20 cellular contexts compared by ENCODE assay signal in the genomic region with DNA sequence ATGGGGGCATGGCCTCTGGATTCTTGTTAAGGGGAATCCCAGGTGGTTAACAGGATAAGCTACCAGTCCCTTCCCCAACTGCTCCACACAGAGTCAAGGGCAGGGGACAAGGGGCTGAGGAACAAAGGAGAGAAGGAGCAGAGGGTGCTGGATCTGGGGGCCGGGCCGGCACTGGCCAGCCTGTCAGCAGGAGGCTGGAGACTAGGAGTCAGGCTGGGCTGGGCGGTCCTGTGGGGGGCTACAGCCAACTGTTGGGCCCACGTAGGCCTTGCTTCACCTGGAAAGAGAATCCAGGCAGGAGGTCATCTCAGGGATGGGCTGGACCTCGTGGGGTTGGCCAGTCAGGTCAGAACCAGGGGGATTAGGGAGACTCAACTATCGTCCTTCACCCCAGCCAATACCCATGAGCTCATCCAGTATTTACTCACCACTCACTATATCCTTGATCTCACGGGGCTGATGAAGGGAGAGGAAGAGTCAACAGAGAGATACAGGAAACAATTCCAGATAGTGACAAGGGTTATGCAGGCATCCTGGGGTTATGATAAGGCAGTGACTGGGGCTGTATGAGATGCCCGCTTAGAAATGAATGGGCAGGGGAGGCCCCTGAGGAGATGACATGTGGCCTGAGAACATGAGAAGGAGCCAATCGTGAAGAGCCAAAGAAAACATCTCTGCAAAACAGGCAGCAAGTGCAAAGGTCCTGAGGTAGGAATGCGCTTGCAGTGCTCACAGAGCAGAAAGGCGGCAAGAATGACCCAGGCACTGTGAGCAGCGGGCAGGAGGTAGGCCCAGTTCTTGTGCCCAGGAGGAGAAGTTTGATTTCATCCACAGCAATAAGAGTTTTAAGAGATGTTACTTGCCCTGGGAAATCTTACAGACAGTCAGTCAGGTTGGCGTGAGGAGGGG. TPM values are rescaled to one million over a fixed set of nuclear protein-coding genes. Genes with fewer than 3 reads are reported as not detected.
DNase-seq lines count a peak whose midpoint lies in the region; ATAC-seq and TF ChIP-seq lines count a peak whose summit lies in the region.
"Had no signal": no experiment of that assay in that cellular context is flagged by ENCODE, and none has a peak within 500 bp of the region (broad histone marks: within the 10 kb centered on the region; RNA-seq: fewer than 3 reads in every experiment).

No MANE protein-coding gene starts in this region.

- no peaks in the 10 kb centered on the region for H3K27me3 Mint-ChIP-seq in T-helper 1 cell treated with Interleukin-12 subunit alpha and Interleukin-12 subunit beta and Interleukin-4 antibody, amounts not matched to agents 30 μg/mL and 1 μg/mL, for 36 hours (ENCODE audit: low read depth)
- no peaks in the 10 kb centered on the region for H3K27me3 Mint-ChIP-seq in endodermal cell (ENCODE audit: insufficient read depth)

- H3K27me3 ChIP-seq in RWPE2 (ENCODE audit: insufficient read depth, poor library complexity, severe bottlenecking) (no peaks in the 10 kb centered on the region), endodermal cell (ENCODE audit: control insufficient read depth, insufficient read depth, low read length, poor library complexity, severe bottlenecking) (no peaks in the 10 kb centered on the region), smooth muscle cell (ENCODE audit: low read depth) (no peaks in the 10 kb centered on the region)
- H3K27me3 ChIP-seq: esophagus squamous epithelium, upper lobe of left lung had no signal

- no peak for ATAC-seq in RWPE2 (ENCODE audit: low read depth)
- no peak for ATAC-seq in GM19023 (IDR thresholded peaks at IDR 0.05; ENCODE audit: unreplicated experiment)
- ATAC-seq: activated T-cell treated with anti-CD3 and anti-CD28 coated beads, Interleukin-2, amount 50 U/mL, for 72 hours; Right ventricle myocardium inferior had no signal

- H3K9ac ChIP-seq in endodermal cell (ENCODE audit: extremely low read depth, low read length, poor library complexity, severe bottlenecking) (no peak overlapping the region), smooth muscle cell (ENCODE audit: low read depth) (peak overlapping the region; percentile 39)
- H3K9ac ChIP-seq: parathyroid adenoma had no signal

- H3K4me1 ChIP-seq in RWPE2 (ENCODE audit: insufficient read depth, poor library complexity, severe bottlenecking) (peaks cover 43% of the 10 kb centered on the region), endodermal cell (ENCODE audit: control insufficient read depth, insufficient read depth, low read length) (peaks cover 3% of the 10 kb centered on the region), smooth muscle cell (ENCODE audit: low read depth) (peaks cover 5% of the 10 kb centered on the region)
- H3K4me1 ChIP-seq: parathyroid adenoma had no signal

- peaks cover 67% of the 10 kb centered on the region for H3K36me3 ChIP-seq in RWPE2 (ENCODE audit: low read depth)
- peaks cover 89% of the 10 kb centered on the region for H3K36me3 ChIP-seq in endodermal cell (ENCODE audit: control insufficient read depth, insufficient read depth, low read length)
- no peaks in the 10 kb centered on the region for H3K36me3 ChIP-seq in smooth muscle cell (ENCODE audit: low read depth)

- H3K36me3 Mint-ChIP-seq in T-helper 1 cell treated with Interleukin-12 subunit alpha and Interleukin-12 subunit beta and Interleukin-4 antibody, amounts not matched to agents 30 μg/mL and 1 μg/mL, for 36 hours (ENCODE audit: low read depth) = no peaks in the 10 kb centered on the region
- peaks cover 86% of the 10 kb centered on the region for H3K36me3 Mint-ChIP-seq in endodermal cell (ENCODE audit: low read depth)

- peak overlapping the region; percentile 96 for H3K27ac ChIP-seq in RWPE2 (ENCODE audit: poor library complexity, severe bottlenecking)
- H3K27ac ChIP-seq in endodermal cell (ENCODE audit: low read depth, low read length) = no peak overlapping the region
- H3K27ac ChIP-seq in smooth muscle cell (ENCODE audit: low read depth) = peak overlapping the region; percentile 95
- H3K27ac ChIP-seq: parathyroid adenoma had no signal

- peaks cover 2% of the 10 kb centered on the region for H3K79me2 ChIP-seq in smooth muscle cell (ENCODE audit: low read depth)
- H3K79me2 ChIP-seq: parathyroid adenoma had no signal

- no peak overlapping the region for H2AFZ ChIP-seq in smooth muscle cell (ENCODE audit: low read depth)
- H2AFZ ChIP-seq: parathyroid adenoma had no signal

- DNase-seq in T-helper 1 cell (no peak), RWPE2 (ENCODE audit: low spot score) (no peak), endodermal cell (no peak), smooth muscle cell (lab: John Stamatoyannopoulos, UW; ENCODE audit: unreplicated experiment) (no peak), NCI-H526 treated with DMSO at 0.1 percent for 48 hours (lab: John Stamatoyannopoulos, UW) (no peak), amniotic stem cell (lab: John Stamatoyannopoulos, UW) (no peak)
- DNase-seq: ACHN; activated CD4-positive, alpha-beta T cell treated with anti-CD3 and anti-CD28 coated beads for 48 hours; activated T-cell treated with anti-CD3 and anti-CD28 coated beads, Interleukin-2, amount 50 U/mL, for 72 hours; dermis blood vessel endothelial cell; esophagus squamous epithelium; GDM1; MV-4-11; small intestine; stimulated activated naive CD4-positive, alpha-beta T cell treated with Interleukin-2 at 50 U/mL for 16 hours; upper lobe of left lung had no signal

- no peaks in the 10 kb centered on the region for H4K20me1 ChIP-seq in smooth muscle cell (ENCODE audit: low read depth)

- peak overlapping the region; percentile 29 for H3K27ac Mint-ChIP-seq in T-helper 1 cell treated with Interleukin-12 subunit alpha and Interleukin-12 subunit beta and Interleukin-4 antibody, amounts not matched to agents 30 μg/mL and 1 μg/mL, for 36 hours
- H3K27ac Mint-ChIP-seq in endodermal cell = peak overlapping the region; percentile 62

- H3K4me3 Mint-ChIP-seq in T-helper 1 cell treated with Interleukin-12 subunit alpha and Interleukin-12 subunit beta and Interleukin-4 antibody, amounts not matched to agents 30 μg/mL and 1 μg/mL, for 36 hours = no peak overlapping the region
- no peak overlapping the region for H3K4me3 Mint-ChIP-seq in endodermal cell

- H3K4me3 ChIP-seq in RWPE2 (ENCODE audit: severe bottlenecking) (no peak overlapping the region), endodermal cell (ENCODE audit: low read length) (no peak overlapping the region), smooth muscle cell (no peak overlapping the region)
- H3K4me3 ChIP-seq: esophagus squamous epithelium, upper lobe of left lung had no signal

- no peak overlapping the region for H3K4me2 ChIP-seq in smooth muscle cell

- H3K9me3 Mint-ChIP-seq in T-helper 1 cell treated with Interleukin-12 subunit alpha and Interleukin-12 subunit beta and Interleukin-4 antibody, amounts not matched to agents 30 μg/mL and 1 μg/mL, for 36 hours = no peaks in the 10 kb centered on the region
- no peaks in the 10 kb centered on the region for H3K9me3 Mint-ChIP-seq in endodermal cell

- 85% methylated on average over 10 to 13 of the region's 13 CpGs for WGBS in endodermal cell (ENCODE audit: insufficient coverage in 1 of 2, insufficient read length in 1 of 2), 2 experiments
- 80% methylated on average over 13 of the region's 13 CpGs for WGBS in smooth muscle cell (ENCODE audit: low lambda C conversion rate)

- peaks cover 12% of the 10 kb centered on the region for H3F3A ChIP-seq in smooth muscle cell (ENCODE audit: low read depth)

- H3K4me1 Mint-ChIP-seq in T-helper 1 cell treated with Interleukin-12 subunit alpha and Interleukin-12 subunit beta and Interleukin-4 antibody, amounts not matched to agents 30 μg/mL and 1 μg/mL, for 36 hours (ENCODE audit: low read depth) = peaks cover 25% of the 10 kb centered on the region
- no peaks in the 10 kb centered on the region for H3K4me1 Mint-ChIP-seq in endodermal cell

- TF ChIP-seq CTCF in RWPE2 (IDR thresholded peaks at IDR 0.05; ENCODE audit: poor library complexity, severe bottlenecking) (no peak), endodermal cell (conservative IDR thresholded peaks at IDR 0.05) (no peak), smooth muscle cell (IDR thresholded peaks at IDR 0.05; ENCODE audit: borderline replicate concordance, insufficient read depth, poor library complexity, severe bottlenecking) (no peak)

- H3K9me3 ChIP-seq in RWPE2 (ENCODE audit: severe bottlenecking) = no peaks in the 10 kb centered on the region
- H3K9me3 ChIP-seq in endodermal cell (ENCODE audit: control insufficient read depth, low read length) = no peaks in the 10 kb centered on the region
- H3K9me3 ChIP-seq in smooth muscle cell (replicated peaks; ENCODE audit: low read depth) = no peaks in the 10 kb centered on the region
- H3K9me3 ChIP-seq: esophagus squamous epithelium, upper lobe of left lung had no signal

RNA-seq across cellular contexts. Expression of gene SLC25A51, which starts 48.0 kb away (rescaled TPM):
- total RNA-seq in endodermal cell = 10 to 100 TPM; 15.8 to 17.2 TPM
- polyA plus RNA-seq in endodermal cell (2013, experiment 1 of 2) = 15.8 TPM
- 16.7 TPM for polyA plus RNA-seq in endodermal cell (2013, experiment 2 of 2)
- total RNA-seq in smooth muscle cell = 32.0 and 42.9 TPM in 2 replicates
- polyA plus RNA-seq in smooth muscle cell = 6.5 and 13.0 TPM in 2 replicates
